In genomic region chr17:41579484-41580243, GRCh38 we compare ENCODE assay signal across 1 cellular context.
TF ChIP-seq lines count a peak whose summit lies in the region.

No MANE protein-coding gene starts in this region.

TF ChIP-seq in neural cell, 6 proteins besides CTCF, POLR2A, EP300 and RAD21:
- TF ChIP-seq REST (IDR thresholded peaks at IDR 0.05; ENCODE audit: borderline replicate concordance): no peak
- no peak for TF ChIP-seq EZH2 (IDR thresholded peaks at IDR 0.05; ENCODE audit: borderline replicate concordance, insufficient read depth, low read length, poor library complexity, severe bottlenecking)
- no peak for TF ChIP-seq SMC3 (conservative IDR thresholded peaks at IDR 0.05; ENCODE audit: poor library complexity)
- TF ChIP-seq TAF1 (IDR thresholded peaks at IDR 0.05; ENCODE audit: low read depth): no peak
- TF ChIP-seq MXI1 (conservative IDR thresholded peaks at IDR 0.05; ENCODE audit: poor library complexity, severe bottlenecking): no peak
- TF ChIP-seq POLR2AphosphoS5 (IDR thresholded peaks at IDR 0.05): no peak
